ENCODE assay signal across 8 cellular contexts in the genomic region with DNA sequence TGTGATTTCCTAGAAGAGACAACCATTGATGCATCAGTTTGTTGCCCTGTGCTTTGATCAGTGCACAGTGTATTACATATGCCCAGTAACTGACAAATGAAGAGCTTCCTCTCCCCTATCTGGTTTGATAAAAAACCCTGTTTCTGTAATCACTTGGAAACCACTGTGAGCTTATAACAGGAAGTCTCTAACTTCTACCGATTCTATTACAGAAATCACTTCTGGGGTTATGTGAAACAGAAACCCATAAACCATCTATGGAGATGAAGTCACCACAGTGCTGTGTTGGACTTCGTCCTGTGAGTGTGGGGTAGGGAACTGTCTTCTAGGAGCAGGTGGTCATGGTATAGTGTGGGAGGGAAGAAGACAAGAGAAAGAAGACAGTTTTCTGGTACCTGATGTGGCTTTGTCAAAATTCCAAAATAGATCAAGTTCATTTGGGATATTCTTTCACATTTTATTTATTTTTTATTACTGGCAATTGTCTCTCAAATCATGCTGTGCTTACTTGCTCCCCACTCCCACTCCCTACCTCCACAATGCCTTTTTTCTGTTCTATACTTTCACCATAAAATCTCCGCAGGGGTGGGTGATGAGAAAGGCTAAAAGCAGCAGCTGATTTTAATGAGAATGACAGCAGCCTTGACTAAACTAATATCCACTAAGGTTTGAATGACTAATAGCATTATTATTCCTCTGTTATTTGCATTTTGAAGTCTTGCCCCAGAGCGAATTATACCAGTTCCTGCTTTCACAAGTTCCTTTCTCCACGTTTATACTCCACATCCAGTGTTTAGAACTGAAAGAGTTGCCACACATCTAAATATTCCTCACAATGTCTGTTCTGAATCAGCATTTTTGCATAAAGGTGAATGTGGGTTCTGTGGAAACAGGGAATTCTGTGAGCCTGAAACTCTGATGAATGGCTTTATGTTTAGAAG. TPM values are rescaled to one million over a fixed set of nuclear protein-coding genes. Genes with fewer than 3 reads are reported as not detected.
DNase-seq lines count a peak whose midpoint lies in the region; TF ChIP-seq lines count a peak whose summit lies in the region.

No MANE protein-coding gene starts in this region.

- POLR2A ChIA-PET in OCI-LY7 (lab: Charles Lee), result interaction anchor here (0.5 to 0.6 kb wide), 2 partner anchors 22 to 568 kb away, joined by 3 read pairs; no protein-coding TSS in a partner anchor

- H4K20me1 ChIP-seq in GM23248 (ENCODE audit: insufficient read depth) (no peaks in the 10 kb centered on the region), OCI-LY7 (ENCODE audit: insufficient read depth, low read length) (no peaks in the 10 kb centered on the region)

- intact Hi-C loops in OCI-LY7 (cut with micrococcal nuclease; ENCODE audit: unreplicated experiment), result no loop called here
- intact Hi-C loops in posterior vena cava (cut with DNase I), result no loop called here
- intact Hi-C loops in prostate gland (cut with DNase I), result no loop called here

- H3K79me2 ChIP-seq in GM23248 (ENCODE audit: insufficient read depth) (0 out of 2 replicates have a peak, but pooled peaks cover 5% of the 10 kb centered on the region), OCI-LY7 (ENCODE audit: insufficient read depth, low read depth, low read length) (no peaks in the 10 kb centered on the region)

- 1 to 2% methylated on average over 5 of the region's 5 CpGs for WGBS in GM23248 (ENCODE audit: low coverage in 1 of 2, low lambda C conversion rate in 2 of 2, missing lambda C conversion rate in 2 of 2), 2 experiments
- 47% methylated on average over 5 of the region's 5 CpGs for WGBS in prostate gland

- peak; percentile 93 for DNase-seq in EH (ENCODE audit: low read depth)
- peak; percentile 88 for DNase-seq in GM23248
- peak; percentile 93 for DNase-seq in fibroblast of gingiva (ENCODE audit: low read depth)
- no peak for DNase-seq in activated gamma-delta T cell treated with Interleukin-2 at 50 U/mL for 16 hours
- DNase-seq in OCI-LY7 (ENCODE audit: low spot score), result no peak
- DNase-seq in posterior vena cava (ENCODE audit: low spot score), result no peak
- DNase-seq in prostate gland (ENCODE audit: low spot score), result no peak

- no peaks in the 10 kb centered on the region for H3K36me3 ChIP-seq in GM23248 (ENCODE audit: low read depth)
- no peaks in the 10 kb centered on the region for H3K36me3 ChIP-seq in HUES6 (ENCODE audit: control insufficient read depth, insufficient read depth, low read length)
- no peaks in the 10 kb centered on the region for H3K36me3 ChIP-seq in OCI-LY7 (ENCODE audit: insufficient read depth, low read length)
- no peaks in the 10 kb centered on the region for H3K36me3 ChIP-seq in prostate gland

- BruUV-seq in OCI-LY7 (replicated peaks; lab: Mats Ljungman, UMichigan), result no TSS peak

- H3K4me1 ChIP-seq in GM23248 (ENCODE audit: insufficient read depth) (peaks cover 77% of the 10 kb centered on the region), HUES6 (ENCODE audit: control insufficient read depth, insufficient read depth, low read length) (peaks cover 16% of the 10 kb centered on the region), OCI-LY7 (ENCODE audit: insufficient read depth, low read length, poor library complexity, severe bottlenecking) (no peaks in the 10 kb centered on the region), prostate gland (replicated peaks) (no peaks in the 10 kb centered on the region)

- H3K9me3 ChIP-seq in GM23248 (ENCODE audit: low read depth), result no peaks in the 10 kb centered on the region
- H3K9me3 ChIP-seq in HUES6 (ENCODE audit: control insufficient read depth, insufficient read depth, low read depth, low read length), result peaks cover 5% of the 10 kb centered on the region
- H3K9me3 ChIP-seq in OCI-LY7 (ENCODE audit: low read length), result no peaks in the 10 kb centered on the region
- H3K9me3 ChIP-seq in prostate gland, result no peaks in the 10 kb centered on the region

- H3K27me3 ChIP-seq in GM23248 (replicated peaks; ENCODE audit: insufficient read depth) (no peaks in the 10 kb centered on the region), HUES6 (ENCODE audit: control insufficient read depth, insufficient read depth, low read length) (no peaks in the 10 kb centered on the region), prostate gland (replicated peaks; ENCODE audit: insufficient read depth) (no peaks in the 10 kb centered on the region)

- H3K4me2 ChIP-seq in GM23248 (ENCODE audit: unreplicated experiment) (peak overlapping the region; percentile 92), OCI-LY7 (ENCODE audit: low read length) (no peak overlapping the region)

- H3K9ac ChIP-seq in GM23248, result peak overlapping the region; percentile 72
- no peak overlapping the region for H3K9ac ChIP-seq in HUES6 (ENCODE audit: low read length)

- in situ Hi-C loops in GM23248 (cut with MboI), result no loop called here

- TF ChIP-seq CTCF in OCI-LY7 (conservative IDR thresholded peaks at IDR 0.05; ENCODE audit: low read length), result no peak
- TF ChIP-seq CTCF in prostate gland (IDR thresholded peaks at IDR 0.05), result no peak

- H3F3A ChIP-seq in GM23248 (ENCODE audit: insufficient read depth), result peaks cover 59% of the 10 kb centered on the region

- no peak for TF ChIP-seq POLR2A in prostate gland (IDR thresholded peaks at IDR 0.05)

- H3K4me3 ChIP-seq in GM23248 (peak overlapping the region; percentile 63), HUES6 (ENCODE audit: low read depth, low read length) (0 out of 2 replicates have a peak overlapping the region, but pooled peaks have one; percentile 22), OCI-LY7 (ENCODE audit: low read depth, low read length, poor library complexity, severe bottlenecking) (no peak overlapping the region), prostate gland (no peak overlapping the region)

- H3K27ac ChIP-seq in GM23248, result peak overlapping the region; percentile 92
- H3K27ac ChIP-seq in HUES6 (ENCODE audit: low read depth, low read length), result peak overlapping the region; percentile 51; the same call in 1 of the 2 replicates
- no peak overlapping the region for H3K27ac ChIP-seq in OCI-LY7 (ENCODE audit: low read depth, low read length, poor library complexity, severe bottlenecking)
- H3K27ac ChIP-seq in prostate gland, result no peak overlapping the region

- H3K9me2 ChIP-seq in GM23248 (ENCODE audit: insufficient read depth) (no peaks in the 10 kb centered on the region), OCI-LY7 (ENCODE audit: insufficient read depth, low read length) (no peaks in the 10 kb centered on the region)

- CTCF ChIA-PET in OCI-LY7 (lab: Charles Lee; ENCODE audit: unreplicated experiment), result no interaction called here

- peak overlapping the region; percentile 49 for H2AFZ ChIP-seq in GM23248
- no peak overlapping the region for H2AFZ ChIP-seq in OCI-LY7 (ENCODE audit: low read length)

RNA-seq across cellular contexts. Expression of a gene that starts 41.7 kb away (rescaled TPM):
- 244 and 271 TPM in 2 replicates for total RNA-seq in GM23248 (2014; rRNA removed; shearing (Covaris generic))
- polyA plus RNA-seq in GM23248 (2016; fragmentation: Nextera tagmentation; extraction: Ambion mirVana), result 198 and 199 TPM in 2 replicates
- not detected in 2 replicates for total RNA-seq in OCI-LY7 (2014; rRNA removed; shearing (Covaris generic))
- not detected in 2 replicates for total RNA-seq in OCI-LY7 (2022)
- total RNA-seq in posterior vena cava, result 100 to 1,000 TPM in 1 of 2 donors, 10 to 100 TPM in 1; 67.5 to 100 TPM
- 10 to 100 TPM; 26.2 to 54.7 TPM for total RNA-seq in prostate gland

Comparison
In these comparisons a context has a peak if more than half of its experiments do, and no peak if none do; other contexts are left out.
1. DNase-seq: peak in EH (single experiment), GM23248 (single experiment) and fibroblast of gingiva (single experiment); none in activated gamma-delta T cell treated with Interleukin-2 at 50 U/mL for 16 hours (single experiment), OCI-LY7 (single experiment), posterior vena cava (single experiment) and prostate gland (single experiment).
2. H3K27ac ChIP-seq: peak in GM23248 (single experiment) and HUES6 (single experiment); none in OCI-LY7 (single experiment) and prostate gland (0 of 2).
3. H3K4me3 ChIP-seq: peak in GM23248 (single experiment) and HUES6 (single experiment); none in OCI-LY7 (single experiment) and prostate gland (0 of 2).
4. RNA of a gene that starts 41.7 kb away (total RNA-seq): 244 to 271 TPM in GM23248, 67.5 to 100 TPM in posterior vena cava and 26.2 to 54.7 TPM in prostate gland; not detected in OCI-LY7; every median in the first group is over 10 times any median in the second.